Comparison of ENCODE assay signal across 9 cellular contexts in the genomic region with DNA sequence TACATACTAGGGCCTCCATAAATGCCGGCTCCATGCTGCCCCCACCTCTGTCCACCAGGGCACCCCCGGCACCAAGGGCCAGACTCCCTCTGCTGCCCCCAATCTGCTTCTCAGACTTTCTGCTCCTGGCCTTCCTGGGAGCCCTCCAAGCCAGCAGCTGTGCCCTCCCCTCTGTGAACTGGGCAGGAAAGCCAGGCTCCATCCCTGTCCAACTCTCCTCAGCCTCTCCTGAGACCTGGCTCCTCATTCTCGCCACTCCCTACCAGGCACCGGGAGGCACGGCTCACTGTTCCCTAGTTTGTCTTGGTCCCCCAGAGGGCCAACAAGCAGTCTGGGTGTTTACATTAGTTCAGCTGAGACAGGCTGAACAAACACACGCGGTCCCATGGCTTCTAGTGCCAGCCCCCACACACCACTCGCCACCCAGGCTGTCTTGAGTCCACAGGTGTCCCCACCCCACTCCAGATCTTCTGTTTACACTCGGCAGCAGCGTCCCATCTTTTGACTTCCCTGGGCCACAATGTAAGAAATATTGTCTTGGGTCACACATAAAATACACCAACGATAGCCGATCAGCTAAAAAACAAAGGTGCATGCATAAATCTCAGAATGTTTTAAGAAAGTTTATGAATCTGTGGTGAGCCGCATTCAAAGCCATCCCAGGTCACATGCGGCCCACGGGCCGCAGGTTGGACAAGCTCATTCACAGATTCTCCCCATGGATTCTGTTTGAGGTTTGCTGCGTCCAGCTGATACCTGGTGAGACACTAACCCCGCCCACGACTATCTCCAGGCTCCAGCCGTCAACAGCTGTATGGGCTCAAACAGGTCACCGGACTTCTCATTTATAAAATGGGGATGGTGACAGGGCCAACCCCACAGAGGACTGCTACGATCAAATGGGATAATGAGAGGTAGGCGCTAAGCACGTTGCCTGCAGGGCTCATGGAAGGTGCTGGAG. TPM values are rescaled to one million over a fixed set of nuclear protein-coding genes. Genes with fewer than 3 reads are reported as not detected.
DNase-seq lines count a peak whose midpoint lies in the region; ATAC-seq and TF ChIP-seq lines count a peak whose summit lies in the region.
"Had no signal": no experiment of that assay in that cellular context is flagged by ENCODE, and none has a peak within 500 bp of the region (broad histone marks: within the 10 kb centered on the region; RNA-seq: fewer than 3 reads in every experiment).

No MANE protein-coding gene starts in this region.

- H3K27me3 Mint-ChIP-seq in activated T-helper 1 cell treated with anti-CD3 and anti-CD28 coated beads, Interleukin-12 subunit alpha, Interleukin-12 subunit beta, Interleukin-2, Interleukin-4 antibody, amounts not matched to agents 30 ng/mL and 10 ng/mL and 1 ng/mL, durations not matched to agents 14 hours and 24 hours and 36 hours (ENCODE audit: insufficient read depth) = peaks cover 2% of the 10 kb centered on the region
- H3K27me3 Mint-ChIP-seq in CD4-positive, alpha-beta T cell = no peaks in the 10 kb centered on the region
- no peaks in the 10 kb centered on the region for H3K27me3 Mint-ChIP-seq in natural killer cell treated with Interleukin-12 subunit alpha and Interleukin-12 subunit beta and Interleukin-15 and Interleukin-18, amount 100 ng/mL, for 72 hours

- H3K9me3 Mint-ChIP-seq in activated T-helper 1 cell treated with anti-CD3 and anti-CD28 coated beads, Interleukin-12 subunit alpha, Interleukin-12 subunit beta, Interleukin-2, Interleukin-4 antibody, amounts not matched to agents 30 ng/mL and 10 ng/mL and 1 ng/mL, durations not matched to agents 14 hours and 24 hours and 36 hours = no peaks in the 10 kb centered on the region
- H3K9me3 Mint-ChIP-seq in CD4-positive, alpha-beta T cell = no peaks in the 10 kb centered on the region
- H3K9me3 Mint-ChIP-seq in natural killer cell treated with Interleukin-12 subunit alpha and Interleukin-12 subunit beta and Interleukin-15 and Interleukin-18, amount 100 ng/mL, for 72 hours = no peaks in the 10 kb centered on the region

- H3K9me3 ChIP-seq in right atrium auricular region (no peaks in the 10 kb centered on the region), skeletal muscle tissue (ENCODE audit: control insufficient read depth in 3 of 3, low read length in 3 of 3) (no peaks in the 10 kb centered on the region)
- H3K9me3 ChIP-seq in CD4-positive, alpha-beta T cell (ENCODE audit: control insufficient read depth, low read length) = no peaks in the 10 kb centered on the region

- no peaks in the 10 kb centered on the region for H3K36me3 ChIP-seq in H7 (replicated peaks; ENCODE audit: control insufficient read depth, insufficient read depth, low read length)
- no peaks in the 10 kb centered on the region for H3K36me3 ChIP-seq in right atrium auricular region
- H3K36me3 ChIP-seq in skeletal muscle tissue (ENCODE audit: control insufficient read depth in 3 of 3, insufficient read depth in 3 of 3, low read length in 3 of 3) = no peaks in the 10 kb centered on the region

- peak; percentile 69 for DNase-seq in H7
- no peak for DNase-seq in activated T-helper 1 cell treated with anti-CD3 and anti-CD28 coated beads, Interleukin-12 subunit alpha, Interleukin-12 subunit beta, Interleukin-2, Interleukin-4 antibody, amounts not matched to agents 30 ng/mL and 10 ng/mL and 1 ng/mL, durations not matched to agents 14 hours and 24 hours and 36 hours (ENCODE audit: low spot score)
- no peak for DNase-seq in right atrium auricular region (ENCODE audit: low spot score)
- no peak for DNase-seq in CD4-positive, alpha-beta T cell
- DNase-seq in DMS79 (lab: John Stamatoyannopoulos, UW) = no peak
- no peak for DNase-seq in natural killer cell treated with Interleukin-12 subunit alpha and Interleukin-12 subunit beta and Interleukin-15 and Interleukin-18, amount 100 ng/mL, for 72 hours (ENCODE audit: low spot score)
- DNase-seq: central memory CD4-positive, alpha-beta T cell had no signal

- no peak overlapping the region for H3K4me3 ChIP-seq in H7 (ENCODE audit: insufficient read depth, low read depth, low read length)
- H3K4me3 ChIP-seq in right atrium auricular region = no peak overlapping the region
- H3K4me3 ChIP-seq in skeletal muscle tissue (ENCODE audit: low read length in 3 of 3) = no peak overlapping the region

- H3K4me3 Mint-ChIP-seq in activated T-helper 1 cell treated with anti-CD3 and anti-CD28 coated beads, Interleukin-12 subunit alpha, Interleukin-12 subunit beta, Interleukin-2, Interleukin-4 antibody, amounts not matched to agents 30 ng/mL and 10 ng/mL and 1 ng/mL, durations not matched to agents 14 hours and 24 hours and 36 hours = no peak overlapping the region
- H3K4me3 Mint-ChIP-seq in CD4-positive, alpha-beta T cell = no peak overlapping the region
- no peak overlapping the region for H3K4me3 Mint-ChIP-seq in natural killer cell treated with Interleukin-12 subunit alpha and Interleukin-12 subunit beta and Interleukin-15 and Interleukin-18, amount 100 ng/mL, for 72 hours

- H3K4me1 Mint-ChIP-seq in activated T-helper 1 cell treated with anti-CD3 and anti-CD28 coated beads, Interleukin-12 subunit alpha, Interleukin-12 subunit beta, Interleukin-2, Interleukin-4 antibody, amounts not matched to agents 30 ng/mL and 10 ng/mL and 1 ng/mL, durations not matched to agents 14 hours and 24 hours and 36 hours (ENCODE audit: low read depth) = peaks cover 30% of the 10 kb centered on the region
- peaks cover 62% of the 10 kb centered on the region for H3K4me1 Mint-ChIP-seq in CD4-positive, alpha-beta T cell (ENCODE audit: low read depth)
- peaks cover 29 to 39% of the 10 kb centered on the region in 2 donors for H3K4me1 Mint-ChIP-seq in natural killer cell treated with Interleukin-12 subunit alpha and Interleukin-12 subunit beta and Interleukin-15 and Interleukin-18, amount 100 ng/mL, for 72 hours (ENCODE audit: low read depth in 2 of 2)

- peaks cover 18% of the 10 kb centered on the region for H3K36me3 Mint-ChIP-seq in activated T-helper 1 cell treated with anti-CD3 and anti-CD28 coated beads, Interleukin-12 subunit alpha, Interleukin-12 subunit beta, Interleukin-2, Interleukin-4 antibody, amounts not matched to agents 30 ng/mL and 10 ng/mL and 1 ng/mL, durations not matched to agents 14 hours and 24 hours and 36 hours (ENCODE audit: low read depth)
- peaks cover 24% of the 10 kb centered on the region for H3K36me3 Mint-ChIP-seq in CD4-positive, alpha-beta T cell (ENCODE audit: low read depth)
- H3K36me3 Mint-ChIP-seq in natural killer cell treated with Interleukin-12 subunit alpha and Interleukin-12 subunit beta and Interleukin-15 and Interleukin-18, amount 100 ng/mL, for 72 hours = no peaks in the 10 kb centered on the region

- peak overlapping the region in 2 of 3 donors; percentile 38 to 50 for H3K9ac ChIP-seq in skeletal muscle tissue (ENCODE audit: low read depth in 1 of 3, low read length in 3 of 3)

- H3K27me3 ChIP-seq in H7 (ENCODE audit: control insufficient read depth, insufficient read depth, low read length) (no peaks in the 10 kb centered on the region), right atrium auricular region (no peaks in the 10 kb centered on the region), skeletal muscle tissue (ENCODE audit: control insufficient read depth in 3 of 3, insufficient read depth in 3 of 3, low read length in 3 of 3) (peaks cover 0 to 21% (median 4%) of the 10 kb centered on the region in 3 donors)
- H3K27me3 ChIP-seq in CD4-positive, alpha-beta T cell (ENCODE audit: control insufficient read depth, insufficient read depth, low read length) = no peaks in the 10 kb centered on the region

- H3K27ac ChIP-seq in right atrium auricular region (peak overlapping the region; percentile 88 to 94), skeletal muscle tissue (ENCODE audit: low read depth, low read length) (peak overlapping the region; percentile 79)
- no peak overlapping the region for H3K27ac ChIP-seq in CD4-positive, alpha-beta T cell (ENCODE audit: low read depth, low read length)

- no peak for ATAC-seq in GM18498 (IDR thresholded peaks at IDR 0.05; ENCODE audit: unreplicated experiment)
- ATAC-seq in CD4-positive, alpha-beta T cell (ENCODE audit: poor library complexity) = no peak
- no peak for ATAC-seq in natural killer cell treated with Interleukin-12 subunit alpha and Interleukin-12 subunit beta and Interleukin-15 and Interleukin-18, amount 100 ng/mL, for 72 hours

- TF ChIP-seq CTCF in right atrium auricular region (IDR thresholded peaks at IDR 0.05) = peak in 1 of 2 donors; percentile 36
- no peak for TF ChIP-seq CTCF in CD4-positive, alpha-beta T cell (IDR thresholded peaks at IDR 0.05)

- peak overlapping the region; percentile 52 for H3K27ac Mint-ChIP-seq in activated T-helper 1 cell treated with anti-CD3 and anti-CD28 coated beads, Interleukin-12 subunit alpha, Interleukin-12 subunit beta, Interleukin-2, Interleukin-4 antibody, amounts not matched to agents 30 ng/mL and 10 ng/mL and 1 ng/mL, durations not matched to agents 14 hours and 24 hours and 36 hours
- no peak overlapping the region for H3K27ac Mint-ChIP-seq in CD4-positive, alpha-beta T cell
- peak overlapping the region in 1 of 2 donors; percentile 68 for H3K27ac Mint-ChIP-seq in natural killer cell treated with Interleukin-12 subunit alpha and Interleukin-12 subunit beta and Interleukin-15 and Interleukin-18, amount 100 ng/mL, for 72 hours

- peaks cover 0 to 94% of the 10 kb centered on the region in 2 donors for H3K4me1 ChIP-seq in right atrium auricular region
- peaks cover 50 to 60% (median 57%) of the 10 kb centered on the region in 3 donors for H3K4me1 ChIP-seq in skeletal muscle tissue (ENCODE audit: control insufficient read depth in 3 of 3, insufficient read depth in 3 of 3, low read length in 3 of 3)

- CTCF ChIA-PET in CD4-positive, alpha-beta T cell (lab: Charles Lee) = interaction anchor here (2.7 kb wide), 1 partner anchor 49 kb away, joined by 9 read pairs; no protein-coding TSS in a partner anchor

- POLR2A ChIA-PET in CD4-positive, alpha-beta T cell (lab: Charles Lee) = interaction anchor here (9.9 kb wide), 1 partner anchor 26 kb away, joined by 205 read pairs; a partner anchor contains a TSS

- intact Hi-C loops in activated T-helper 1 cell treated with anti-CD3 and anti-CD28 coated beads, Interleukin-12 subunit alpha, Interleukin-12 subunit beta, Interleukin-2, Interleukin-4 antibody, amounts not matched to agents 30 ng/mL and 10 ng/mL and 1 ng/mL, durations not matched to agents 14 hours and 24 hours and 36 hours (cut with micrococcal nuclease) = loop anchor here (10.0 kb wide), 1 partner anchor 455 kb away; no protein-coding TSS in a partner anchor
- intact Hi-C loops in CD4-positive, alpha-beta T cell (cut with DNase I, micrococcal nuclease) = loop anchor here in 1 of 2 experiments (2.0 kb wide), 1 partner anchor 15 kb away; no protein-coding TSS in a partner anchor

RNA-seq across cellular contexts. Expression of a gene that starts 29.5 kb away (rescaled TPM):
- 46.4 and 53.8 TPM in 2 replicates for total RNA-seq in H7 (2014; rRNA removed; shearing (Covaris generic))
- 139 and 140 TPM in 2 replicates for total RNA-seq in activated T-helper 1 cell treated with anti-CD3 and anti-CD28 coated beads, Interleukin-12 subunit alpha, Interleukin-12 subunit beta, Interleukin-2, Interleukin-4 antibody, amounts not matched to agents 30 ng/mL and 10 ng/mL and 1 ng/mL, durations not matched to agents 14 hours and 24 hours and 36 hours
- total RNA-seq in right atrium auricular region (100 to 1,000 TPM in 1 of 2 donors, 10 to 100 TPM in 1; 83.7 to 152 TPM), skeletal muscle tissue (25.6 TPM)
- 10 to 100 TPM; 62.0 to 63.6 TPM for total RNA-seq in CD4-positive, alpha-beta T cell
- 10 to 100 TPM; 33.7 to 53.9 TPM for total RNA-seq in natural killer cell treated with Interleukin-12 subunit alpha and Interleukin-12 subunit beta and Interleukin-15 and Interleukin-18, amount 100 ng/mL, for 72 hours
